8 cellular contexts compared by ENCODE assay signal in genomic region chr2:189673661-189674373, GRCh38. TPM values are rescaled to one million over a fixed set of nuclear protein-coding genes. Genes with fewer than 3 reads are reported as not detected.
DNase-seq lines count a peak whose midpoint lies in the region; ATAC-seq and TF ChIP-seq lines count a peak whose summit lies in the region.

No MANE protein-coding gene starts in this region.

- TF ChIP-seq POLR2A in prostate gland (IDR thresholded peaks at IDR 0.05) = no peak

- ATAC-seq in GM23338 = no peak
- no peak for ATAC-seq in GM21529 (IDR thresholded peaks at IDR 0.05; ENCODE audit: unreplicated experiment)

- DNase-seq in GM23338 (ENCODE audit: low spot score) = no peak
- DNase-seq in SJSA1 (ENCODE audit: low read depth in 1 of 2, low spot score in 2 of 2) = no peak
- DNase-seq in fibroblast of mammary gland (ENCODE audit: low read depth) = peak; percentile 40
- no peak for DNase-seq in prostate gland (ENCODE audit: low spot score)
- DNase-seq in midbrain (lab: John Stamatoyannopoulos, UW) = no peak
- no peak for DNase-seq in NCI-H774 (lab: John Stamatoyannopoulos, UW)
- no peak for DNase-seq in SW 1271 (lab: John Stamatoyannopoulos, UW)

- peaks cover 4% of the 10 kb centered on the region for H3K4me1 ChIP-seq in GM23338 (ENCODE audit: insufficient read depth)
- H3K4me1 ChIP-seq in SJSA1 (replicated peaks) = peaks cover 32% of the 10 kb centered on the region
- no peaks in the 10 kb centered on the region for H3K4me1 ChIP-seq in prostate gland (replicated peaks)

- H3K4me1 Mint-ChIP-seq in GM23338 = peaks cover 13% of the 10 kb centered on the region

- H3K36me3 ChIP-seq in GM23338 (ENCODE audit: insufficient read depth) (peaks cover 7% of the 10 kb centered on the region; the same call in 1 of the 2 replicates), SJSA1 (peaks cover 42% of the 10 kb centered on the region), prostate gland (no peaks in the 10 kb centered on the region)

- no peak for TF ChIP-seq CTCF in GM23338 (conservative IDR thresholded peaks at IDR 0.05; ENCODE audit: low read depth in 2 of 2)
- TF ChIP-seq CTCF in fibroblast of mammary gland (conservative IDR thresholded peaks at IDR 0.05; ENCODE audit: control insufficient read depth, insufficient read depth, low read depth, low read length) = no peak
- no peak for TF ChIP-seq CTCF in prostate gland (IDR thresholded peaks at IDR 0.05)

- peaks cover 32% of the 10 kb centered on the region for H3K36me3 Mint-ChIP-seq in GM23338 (ENCODE audit: low read depth)

- 42% methylated on average over 12 of the region's 12 CpGs for WGBS in prostate gland

- H3K9me3 Mint-ChIP-seq in GM23338 = peaks cover 8% of the 10 kb centered on the region; the same call in 2 of the 3 replicates

- H2AFZ ChIP-seq in GM23338 = peak overlapping the region; percentile 94

- H3K4me2 ChIP-seq in GM23338 = peak overlapping the region; percentile 89

- no peak overlapping the region for H3K27ac Mint-ChIP-seq in GM23338

- H3K79me2 ChIP-seq in GM23338 (replicated peaks; ENCODE audit: insufficient read depth) = 0 out of 2 replicates have a peak, but pooled peaks cover 4% of the 10 kb centered on the region

- H3F3A ChIP-seq in GM23338 (replicated peaks; ENCODE audit: low read depth) = peaks cover 4% of the 10 kb centered on the region; the same call in 1 of the 2 replicates

- H4K20me1 ChIP-seq in GM23338 (replicated peaks; ENCODE audit: insufficient read depth) = no peaks in the 10 kb centered on the region; the same call in 1 of the 2 replicates

- peak overlapping the region; percentile 91 for H3K4me3 ChIP-seq in GM23338
- peak overlapping the region; percentile 47 for H3K4me3 ChIP-seq in SJSA1
- peak overlapping the region; percentile 49 for H3K4me3 ChIP-seq in fibroblast of mammary gland (ENCODE audit: control insufficient read depth, low read depth, low read length)
- peak overlapping the region; percentile 53 to 72 for H3K4me3 ChIP-seq in prostate gland

- peaks cover 3% of the 10 kb centered on the region for H3K27me3 Mint-ChIP-seq in GM23338 (ENCODE audit: insufficient read depth, low read depth, poor library complexity)

- H3K9me3 ChIP-seq in SJSA1 (replicated peaks) = no peaks in the 10 kb centered on the region
- no peaks in the 10 kb centered on the region for H3K9me3 ChIP-seq in prostate gland

- H3K9me2 ChIP-seq in GM23338 (ENCODE audit: insufficient read depth) = 0 out of 2 replicates have a peak, but pooled peaks cover 4% of the 10 kb centered on the region

- H3K27ac ChIP-seq in GM23338 (ENCODE audit: low read depth) (no peak overlapping the region), SJSA1 (peak overlapping the region; percentile 84), prostate gland (peak overlapping the region; percentile 94 to 98)

- peaks cover 9% of the 10 kb centered on the region for H3K27me3 ChIP-seq in GM23338 (ENCODE audit: insufficient read depth)
- no peaks in the 10 kb centered on the region for H3K27me3 ChIP-seq in SJSA1 (replicated peaks)
- no peaks in the 10 kb centered on the region for H3K27me3 ChIP-seq in prostate gland (replicated peaks; ENCODE audit: insufficient read depth)

- intact Hi-C loops in prostate gland (cut with DNase I) = loop anchor here (10.0 kb wide), 1 partner anchor 391 kb away; the partner anchor contains the start of gene MSTN

- H3K4me3 Mint-ChIP-seq in GM23338 = peak overlapping the region; percentile 66

TF ChIP-seq in GM23338, 12 proteins besides CTCF, POLR2A, EP300 and RAD21 (continues in another document):
- TF ChIP-seq REST (IDR thresholded peaks at IDR 0.05; ENCODE audit: unreplicated experiment) (no peak), CREB1 (CRISPR knock-in tag; IDR thresholded peaks at IDR 0.05; ENCODE audit: low read depth) (no peak), STAT1 (IDR thresholded peaks at IDR 0.05; ENCODE audit: unreplicated experiment) (no peak), EZH2phosphoT487 (IDR thresholded peaks at IDR 0.05; ENCODE audit: unreplicated experiment) (no peak), ETS1 (IDR thresholded peaks at IDR 0.05) (no peak), POLR2AphosphoS5 (IDR thresholded peaks at IDR 0.05; ENCODE audit: low read depth) (no peak), EZH2 (IDR thresholded peaks at IDR 0.05; ENCODE audit: low read depth, unreplicated experiment) (no peak), ZNF331 (CRISPR knock-in tag; IDR thresholded peaks at IDR 0.05; ENCODE audit: low read depth) (no peak), ZNF114 (CRISPR knock-in tag; IDR thresholded peaks at IDR 0.05) (no peak), JUNB (IDR thresholded peaks at IDR 0.05; ENCODE audit: unreplicated experiment) (no peak)

RNA-seq across cellular contexts. Expression of gene ANKAR, which starts 0.7 kb away (rescaled TPM):
- total RNA-seq in GM23338 (2014; rRNA removed; shearing (Covaris generic)) = 3.0 and 4.5 TPM in 2 replicates
- 4.4 and 5.0 TPM in 2 replicates for polyA plus RNA-seq in GM23338 (2016; fragmentation: Nextera tagmentation; extraction: Ambion mirVana)
- total RNA-seq in SJSA1 (2014; rRNA removed; shearing (Covaris generic)) = 0.44 and 7.1 TPM in 2 replicates
- 10 to 100 TPM; 10.3 to 13.5 TPM for total RNA-seq in prostate gland

RNA-seq across cellular contexts. Expression of gene ASNSD1, which starts 12.6 kb away (rescaled TPM):
- total RNA-seq in GM23338 (2014; rRNA removed; shearing (Covaris generic)) = 49.7 and 54.6 TPM in 2 replicates
- 38.4 and 40.7 TPM in 2 replicates for polyA plus RNA-seq in GM23338 (2016; fragmentation: Nextera tagmentation; extraction: Ambion mirVana)
- 58.3 and 62.4 TPM in 2 replicates for total RNA-seq in SJSA1 (2014; rRNA removed; shearing (Covaris generic))
- total RNA-seq in prostate gland = 10 to 100 TPM; 35.5 to 36.1 TPM
